1 cellular context compared by ENCODE assay signal in genomic region chr1:183653468-183653794, GRCh38.
TF ChIP-seq lines count a peak whose summit lies in the region.

No MANE protein-coding gene starts in this region.

TF ChIP-seq in GM23338, 12 proteins besides CTCF, POLR2A, EP300 and RAD21 (continued from another document):
- no peak for TF ChIP-seq ZNF462 (CRISPR knock-in tag; IDR thresholded peaks at IDR 0.05)
- no peak for TF ChIP-seq NANOG (IDR thresholded peaks at IDR 0.05; ENCODE audit: borderline replicate concordance)
- no peak for TF ChIP-seq CREB1 (CRISPR knock-in tag; IDR thresholded peaks at IDR 0.05; ENCODE audit: low read depth)
- TF ChIP-seq JUNB (IDR thresholded peaks at IDR 0.05; ENCODE audit: unreplicated experiment), result no peak
- TF ChIP-seq, protein P1, sequence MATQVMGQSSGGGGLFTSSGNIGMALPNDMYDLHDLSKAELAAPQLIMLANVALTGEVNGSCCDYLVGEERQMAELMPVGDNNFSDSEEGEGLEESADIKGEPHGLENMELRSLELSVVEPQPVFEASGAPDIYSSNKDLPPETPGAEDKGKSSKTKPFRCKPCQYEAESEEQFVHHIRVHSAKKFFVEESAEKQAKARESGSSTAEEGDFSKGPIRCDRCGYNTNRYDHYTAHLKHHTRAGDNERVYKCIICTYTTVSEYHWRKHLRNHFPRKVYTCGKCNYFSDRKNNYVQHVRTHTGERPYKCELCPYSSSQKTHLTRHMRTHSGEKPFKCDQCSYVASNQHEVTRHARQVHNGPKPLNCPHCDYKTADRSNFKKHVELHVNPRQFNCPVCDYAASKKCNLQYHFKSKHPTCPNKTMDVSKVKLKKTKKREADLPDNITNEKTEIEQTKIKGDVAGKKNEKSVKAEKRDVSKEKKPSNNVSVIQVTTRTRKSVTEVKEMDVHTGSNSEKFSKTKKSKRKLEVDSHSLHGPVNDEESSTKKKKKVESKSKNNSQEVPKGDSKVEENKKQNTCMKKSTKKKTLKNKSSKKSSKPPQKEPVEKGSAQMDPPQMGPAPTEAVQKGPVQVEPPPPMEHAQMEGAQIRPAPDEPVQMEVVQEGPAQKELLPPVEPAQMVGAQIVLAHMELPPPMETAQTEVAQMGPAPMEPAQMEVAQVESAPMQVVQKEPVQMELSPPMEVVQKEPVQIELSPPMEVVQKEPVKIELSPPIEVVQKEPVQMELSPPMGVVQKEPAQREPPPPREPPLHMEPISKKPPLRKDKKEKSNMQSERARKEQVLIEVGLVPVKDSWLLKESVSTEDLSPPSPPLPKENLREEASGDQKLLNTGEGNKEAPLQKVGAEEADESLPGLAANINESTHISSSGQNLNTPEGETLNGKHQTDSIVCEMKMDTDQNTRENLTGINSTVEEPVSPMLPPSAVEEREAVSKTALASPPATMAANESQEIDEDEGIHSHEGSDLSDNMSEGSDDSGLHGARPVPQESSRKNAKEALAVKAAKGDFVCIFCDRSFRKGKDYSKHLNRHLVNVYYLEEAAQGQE (IDR thresholded peaks at IDR 0.05; ENCODE audit: unreplicated experiment), result no peak
- TF ChIP-seq, protein P2, sequence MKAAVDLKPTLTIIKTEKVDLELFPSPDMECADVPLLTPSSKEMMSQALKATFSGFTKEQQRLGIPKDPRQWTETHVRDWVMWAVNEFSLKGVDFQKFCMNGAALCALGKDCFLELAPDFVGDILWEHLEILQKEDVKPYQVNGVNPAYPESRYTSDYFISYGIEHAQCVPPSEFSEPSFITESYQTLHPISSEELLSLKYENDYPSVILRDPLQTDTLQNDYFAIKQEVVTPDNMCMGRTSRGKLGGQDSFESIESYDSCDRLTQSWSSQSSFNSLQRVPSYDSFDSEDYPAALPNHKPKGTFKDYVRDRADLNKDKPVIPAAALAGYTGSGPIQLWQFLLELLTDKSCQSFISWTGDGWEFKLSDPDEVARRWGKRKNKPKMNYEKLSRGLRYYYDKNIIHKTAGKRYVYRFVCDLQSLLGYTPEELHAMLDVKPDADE (IDR thresholded peaks at IDR 0.05), result no peak
